1 cellular context compared by ENCODE assay signal in the genomic region with DNA sequence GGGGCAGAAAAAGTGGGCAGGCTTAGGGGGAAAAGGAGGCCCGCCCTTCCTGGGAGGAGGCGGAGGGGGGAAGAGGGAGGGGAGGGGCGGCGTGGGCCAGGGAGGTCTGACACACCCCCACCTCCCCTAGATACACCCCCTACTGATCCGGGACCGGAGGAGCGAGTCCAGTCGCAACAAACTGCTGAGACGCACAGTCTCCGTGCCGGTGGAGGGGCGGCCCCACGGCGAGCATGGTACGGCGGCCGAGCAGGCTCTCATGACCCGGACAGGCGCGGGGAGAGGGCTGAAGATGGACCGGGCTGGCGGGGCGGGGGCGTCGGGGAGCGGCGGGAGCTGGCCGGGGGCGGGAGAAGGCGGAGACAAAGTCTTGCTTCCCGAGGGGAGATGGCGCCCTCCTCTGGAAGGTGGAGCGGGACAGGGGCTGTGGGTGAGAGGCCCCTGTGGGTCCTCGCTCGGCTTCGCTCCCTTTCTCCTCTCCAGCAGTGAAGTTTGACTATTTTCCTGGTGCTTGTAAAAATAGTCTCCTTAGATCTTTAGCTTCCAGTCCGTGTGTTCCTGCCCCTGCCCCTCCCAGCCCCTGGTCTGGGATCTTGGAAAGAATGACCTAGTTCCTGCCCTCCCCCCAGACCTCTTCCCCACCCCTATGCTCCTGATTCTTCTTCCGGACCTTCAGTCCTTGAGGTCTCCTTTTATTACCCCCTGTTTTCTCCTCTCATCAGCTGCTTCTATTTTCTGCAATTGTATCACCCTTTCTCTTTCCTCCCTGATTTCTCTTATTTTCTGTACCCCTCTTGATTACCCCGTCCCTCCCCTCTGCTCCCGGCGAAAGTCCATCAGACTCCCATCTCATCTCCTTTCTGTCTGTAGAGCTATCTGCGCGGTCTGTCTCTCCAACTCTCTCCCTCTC.
TF ChIP-seq lines count a peak whose summit lies in the region.

No MANE protein-coding gene starts in this region.

TF ChIP-seq in HEK293, 187 proteins besides CTCF, POLR2A, EP300 and RAD21 (continued from another document):
- TF ChIP-seq ZNF555 (tag by site-specific recombination; conservative IDR thresholded peaks at IDR 0.05) (no peak), ZNF521 (tag by site-specific recombination; IDR thresholded peaks at IDR 0.05) (no peak), ZNF423 (tag by site-specific recombination; IDR thresholded peaks at IDR 0.05) (no peak), GLI4 (tag by site-specific recombination; IDR thresholded peaks at IDR 0.05) (no peak), ZBTB21 (tag by site-specific recombination; IDR thresholded peaks at IDR 0.05) (no peak), ZNF600 (tag by site-specific recombination; IDR thresholded peaks at IDR 0.05) (peak; percentile 49; the same call in 1 of the 2 replicates)
- TF ChIP-seq, protein P1, sequence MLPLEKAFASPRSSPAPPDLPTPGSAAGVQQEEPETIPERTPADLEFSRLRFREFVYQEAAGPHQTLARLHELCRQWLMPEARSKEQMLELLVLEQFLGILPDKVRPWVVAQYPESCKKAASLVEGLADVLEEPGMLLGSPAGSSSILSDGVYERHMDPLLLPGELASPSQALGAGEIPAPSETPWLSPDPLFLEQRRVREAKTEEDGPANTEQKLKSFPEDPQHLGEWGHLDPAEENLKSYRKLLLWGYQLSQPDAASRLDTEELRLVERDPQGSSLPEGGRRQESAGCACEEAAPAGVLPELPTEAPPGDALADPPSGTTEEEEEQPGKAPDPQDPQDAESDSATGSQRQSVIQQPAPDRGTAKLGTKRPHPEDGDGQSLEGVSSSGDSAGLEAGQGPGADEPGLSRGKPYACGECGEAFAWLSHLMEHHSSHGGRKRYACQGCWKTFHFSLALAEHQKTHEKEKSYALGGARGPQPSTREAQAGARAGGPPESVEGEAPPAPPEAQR (tag by site-specific recombination; IDR thresholded peaks at IDR 0.05), result no peak
- TF ChIP-seq, protein P2, sequence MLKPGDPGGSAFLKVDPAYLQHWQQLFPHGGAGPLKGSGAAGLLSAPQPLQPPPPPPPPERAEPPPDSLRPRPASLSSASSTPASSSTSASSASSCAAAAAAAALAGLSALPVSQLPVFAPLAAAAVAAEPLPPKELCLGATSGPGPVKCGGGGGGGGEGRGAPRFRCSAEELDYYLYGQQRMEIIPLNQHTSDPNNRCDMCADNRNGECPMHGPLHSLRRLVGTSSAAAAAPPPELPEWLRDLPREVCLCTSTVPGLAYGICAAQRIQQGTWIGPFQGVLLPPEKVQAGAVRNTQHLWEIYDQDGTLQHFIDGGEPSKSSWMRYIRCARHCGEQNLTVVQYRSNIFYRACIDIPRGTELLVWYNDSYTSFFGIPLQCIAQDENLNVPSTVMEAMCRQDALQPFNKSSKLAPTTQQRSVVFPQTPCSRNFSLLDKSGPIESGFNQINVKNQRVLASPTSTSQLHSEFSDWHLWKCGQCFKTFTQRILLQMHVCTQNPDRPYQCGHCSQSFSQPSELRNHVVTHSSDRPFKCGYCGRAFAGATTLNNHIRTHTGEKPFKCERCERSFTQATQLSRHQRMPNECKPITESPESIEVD (tag by site-specific recombination; IDR thresholded peaks at IDR 0.05), result no peak
TF ChIP-seq in HEK293: peak in this region for 41.
